16 cellular contexts compared by ENCODE assay signal in the genomic region with DNA sequence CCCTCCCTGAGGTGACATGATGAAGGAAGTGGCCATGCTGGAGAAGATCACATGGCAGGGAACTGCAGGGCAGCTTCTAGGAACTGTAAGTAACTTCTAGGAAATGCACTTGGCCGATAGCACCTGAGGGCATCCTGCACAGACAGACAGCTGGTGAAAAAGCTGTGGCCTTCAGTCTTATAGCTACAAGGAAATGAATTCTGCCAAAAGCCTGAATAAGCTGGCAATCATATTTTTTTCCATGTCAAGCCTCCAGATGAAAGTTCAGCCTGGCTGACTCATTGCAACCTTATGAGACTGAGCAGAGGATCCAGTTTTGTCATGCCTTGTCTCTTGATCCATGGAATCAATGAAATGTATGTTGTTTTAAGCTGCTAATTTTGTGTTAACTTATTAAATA.
DNase-seq lines count a peak whose midpoint lies in the region; ATAC-seq and TF ChIP-seq lines count a peak whose summit lies in the region.
"Had no signal": no experiment of that assay in that cellular context is flagged by ENCODE, and none has a peak within 500 bp of the region (broad histone marks: within the 10 kb centered on the region; RNA-seq: fewer than 3 reads in every experiment).

No MANE protein-coding gene starts in this region.

- H3K4me3 ChIP-seq in MG63 = no peak overlapping the region
- no peak overlapping the region for H3K4me3 ChIP-seq in cardiac fibroblast (replicated peaks in 1 of 2; ENCODE audit: low read depth in 2 of 2, low read length in 2 of 2)
- H3K4me3 ChIP-seq in gastrocnemius medialis = no peak overlapping the region
- H3K4me3 ChIP-seq in A673 (ENCODE audit: low read depth, low read length, poor library complexity, severe bottlenecking) = no peak overlapping the region
- H3K4me3 ChIP-seq: HAP-1, neural progenitor cell, SJCRH30 had no signal

- intact Hi-C loops in gastrocnemius medialis (cut with DNase I; ENCODE audit: low total_unique reads) = no loop called here
- intact Hi-C loops in A673 (cut with micrococcal nuclease; ENCODE audit: unreplicated experiment) = no loop called here

- no TSS peak for BruUV-seq in A673 (replicated peaks; lab: Mats Ljungman, UMichigan)

- POLR2A ChIA-PET in A673 (lab: Charles Lee; ENCODE audit: low non-redundant PET) = interaction anchor here (0.7 kb wide), 1 partner anchor 130 kb away, joined by 10 read pairs; no protein-coding TSS in a partner anchor

- TF ChIP-seq POLR2A in gastrocnemius medialis (IDR thresholded peaks at IDR 0.05) = no peak

- H3K9me3 ChIP-seq in MG63 (no peaks in the 10 kb centered on the region), gastrocnemius medialis (no peaks in the 10 kb centered on the region), A673 (ENCODE audit: low read depth, low read length, poor library complexity, severe bottlenecking) (no peaks in the 10 kb centered on the region)
- H3K9me3 ChIP-seq: HAP-1, SJCRH30 had no signal

- CTCF ChIA-PET in A673 (lab: Charles Lee) = no interaction called here

- H3K4me1 ChIP-seq in gastrocnemius medialis = no peaks in the 10 kb centered on the region
- peaks cover 23% of the 10 kb centered on the region for H3K4me1 ChIP-seq in A673 (ENCODE audit: insufficient read depth, low read length, poor library complexity, severe bottlenecking)
- H3K4me1 ChIP-seq: HAP-1, SJCRH30 had no signal

- in situ Hi-C loops in gastrocnemius medialis (cut with MboI; ENCODE audit: low sequenced_read_pairs in 4 of 4) = no loop called here

- peak; percentile 55 for DNase-seq in EL
- DNase-seq in MG63 = peak; percentile 62
- peak; percentile 58 to 61 for DNase-seq in cardiac fibroblast (ENCODE audit: low read depth in 2 of 2)
- peak; percentile 9 for DNase-seq in kidney glomerular epithelial cell (lab: John Stamatoyannopoulos, UW)
- no peak for DNase-seq in gastrocnemius medialis
- DNase-seq in A673 (ENCODE audit: low spot score) = no peak
- DNase-seq: activated naive CD4-positive, alpha-beta T cell treated with anti-CD3 and anti-CD28 coated beads, Interleukin-2, amount 50 U/mL, for 16 hours; cortex of kidney; head of caudate nucleus; NCI-H1092 treated with DMSO at 0.1 percent for 48 hours; NCI-H524; SJCRH30 had no signal

- TF ChIP-seq CTCF in cardiac fibroblast (IDR thresholded peaks at IDR 0.05; ENCODE audit: low read depth, low read length) (no peak), gastrocnemius medialis (IDR thresholded peaks at IDR 0.05 in 4 of 5, conservative IDR thresholded peaks at IDR 0.05 in 1 of 5) (no peak), A673 (conservative IDR thresholded peaks at IDR 0.05; ENCODE audit: low read depth, low read length) (no peak)

- no peak for ATAC-seq in HG03097 (IDR thresholded peaks at IDR 0.05; ENCODE audit: low FRiP score, unreplicated experiment)
- no peak for ATAC-seq in gastrocnemius medialis
- no peak for ATAC-seq in GM21717 (IDR thresholded peaks at IDR 0.05; ENCODE audit: unreplicated experiment)

- H3K27ac ChIP-seq in gastrocnemius medialis = no peak overlapping the region
- H3K27ac ChIP-seq in A673 (ENCODE audit: low read depth, low read length, poor library complexity, severe bottlenecking) = no peak overlapping the region
- H3K27ac ChIP-seq: neural progenitor cell, SJCRH30 had no signal

- H3K36me3 ChIP-seq in MG63 (no peaks in the 10 kb centered on the region), gastrocnemius medialis (no peaks in the 10 kb centered on the region), A673 (ENCODE audit: insufficient read depth, low read length, poor library complexity, severe bottlenecking) (no peaks in the 10 kb centered on the region)
- H3K36me3 ChIP-seq: HAP-1, neural progenitor cell, SJCRH30 had no signal

- no peaks in the 10 kb centered on the region for H3K27me3 ChIP-seq in MG63
- no peaks in the 10 kb centered on the region for H3K27me3 ChIP-seq in gastrocnemius medialis
- H3K27me3 ChIP-seq in A673 (replicated peaks; ENCODE audit: insufficient read depth, low read depth, low read length, poor library complexity) = peaks cover 5% of the 10 kb centered on the region
- H3K27me3 ChIP-seq: neural progenitor cell, SJCRH30 had no signal

Comparison
In these comparisons a context has a peak if more than half of its experiments do, and no peak if none do; other contexts are left out.
1. DNase-seq: peak in EL (single experiment), MG63 (single experiment), cardiac fibroblast (2 of 2) and kidney glomerular epithelial cell (single experiment); none in gastrocnemius medialis (0 of 2) and A673 (single experiment).